Comparison of ENCODE assay signal across 8 cellular contexts in genomic region chr12:55715169-55715764, GRCh38. TPM values are rescaled to one million over a fixed set of nuclear protein-coding genes. Genes with fewer than 3 reads are reported as not detected.
DNase-seq lines count a peak whose midpoint lies in the region; ATAC-seq and TF ChIP-seq lines count a peak whose summit lies in the region.

No MANE protein-coding gene starts in this region.

- H3K4me3 ChIP-seq in fibroblast of villous mesenchyme (ENCODE audit: low read depth, low read length), result peak overlapping the region; percentile 93
- H3K4me3 ChIP-seq in skeletal muscle satellite cell (ENCODE audit: low read length), result peak overlapping the region; percentile 77

- no peak for TF ChIP-seq CTCF in fibroblast of villous mesenchyme (IDR thresholded peaks at IDR 0.05; ENCODE audit: insufficient read depth, low read depth, low read length)

- no peaks in the 10 kb centered on the region for H3K36me3 ChIP-seq in skeletal muscle satellite cell (ENCODE audit: insufficient read depth, low read length)

- H3K4me1 Mint-ChIP-seq in T-helper 17 cell, result peaks cover 24% of the 10 kb centered on the region

- DNase-seq in T-helper 17 cell, result no peak
- DNase-seq in fibroblast of villous mesenchyme (ENCODE audit: low read depth), result no peak
- DNase-seq in NK-92 (lab: John Stamatoyannopoulos, UW; ENCODE audit: unreplicated experiment), result no peak
- no peak for DNase-seq in NCI-H2081 treated with DMSO at 0.1 percent for 48 hours (lab: John Stamatoyannopoulos, UW)
- DNase-seq in effector CD4-positive, alpha-beta T cell, result no peak
- DNase-seq in NCI-H1105 (lab: John Stamatoyannopoulos, UW), result no peak

- peak overlapping the region; percentile 98 for H3K4me3 Mint-ChIP-seq in T-helper 17 cell

- peak overlapping the region; percentile 89 for H3K4me2 ChIP-seq in skeletal muscle satellite cell (ENCODE audit: low read length)

- no peaks in the 10 kb centered on the region for H3K9me3 ChIP-seq in T-helper 17 cell (ENCODE audit: control insufficient read depth, low read length, poor library complexity, severe bottlenecking)
- no peaks in the 10 kb centered on the region for H3K9me3 ChIP-seq in skeletal muscle satellite cell (replicated peaks; ENCODE audit: low read length)

- peak overlapping the region; percentile 90 for H3K9ac ChIP-seq in skeletal muscle satellite cell (ENCODE audit: low read depth, low read length)

- H3K4me1 ChIP-seq in skeletal muscle satellite cell (ENCODE audit: control insufficient read depth, insufficient read depth, low read length), result peaks cover 71% of the 10 kb centered on the region

- no peaks in the 10 kb centered on the region for H3K36me3 Mint-ChIP-seq in T-helper 17 cell (ENCODE audit: low read depth)

- H3K27me3 Mint-ChIP-seq in T-helper 17 cell, result no peaks in the 10 kb centered on the region

- peak; percentile 4 for ATAC-seq in GM21528 (IDR thresholded peaks at IDR 0.05; ENCODE audit: low FRiP score, unreplicated experiment)
- no peak for ATAC-seq in T-helper 17 cell

- H3K27me3 ChIP-seq in skeletal muscle satellite cell (ENCODE audit: control insufficient read depth, insufficient read depth, low read length), result no peaks in the 10 kb centered on the region

- H3K27ac Mint-ChIP-seq in T-helper 17 cell, result peak overlapping the region; percentile 98

RNA-seq across cellular contexts. Expression of gene BLOC1S1, which starts 0.6 kb away (rescaled TPM):
- total RNA-seq in T-helper 17 cell, result 10 to 100 TPM; 41.1 to 42.0 TPM
- 36.3 and 54.4 TPM in 2 replicates for total RNA-seq in fibroblast of villous mesenchyme
- total RNA-seq in skeletal muscle satellite cell (2012; rRNA removed), result 36.0 and 65.9 TPM in 2 replicates

RNA-seq across cellular contexts. Expression of gene RDH5, which starts 4.9 kb away (rescaled TPM):
- total RNA-seq in T-helper 17 cell, result 10 to 100 TPM; 12.9 to 13.8 TPM
- total RNA-seq in fibroblast of villous mesenchyme, result 3.9 and 6.0 TPM in 2 replicates
- 51.0 and 63.1 TPM in 2 replicates for total RNA-seq in skeletal muscle satellite cell (2012; rRNA removed)

RNA-seq across cellular contexts. Expression of gene ITGA7, which starts 7.6 kb away (rescaled TPM):
- 1 to 10 TPM in 1 of 2 donors, under 1 TPM in 1; 0.70 to 1.4 TPM for total RNA-seq in T-helper 17 cell
- total RNA-seq in fibroblast of villous mesenchyme, result 1.3 TPM in 2 replicates
- 12.4 and 32.1 TPM in 2 replicates for total RNA-seq in skeletal muscle satellite cell (2012; rRNA removed)

RNA-seq across cellular contexts. Expression of gene CD63, which starts 13.5 kb away (rescaled TPM):
- 10 to 100 TPM; 83.3 to 83.9 TPM for total RNA-seq in T-helper 17 cell
- 2,280 and 2,284 TPM in 2 replicates for total RNA-seq in fibroblast of villous mesenchyme
- 1,390 and 1,764 TPM in 2 replicates for total RNA-seq in skeletal muscle satellite cell (2012; rRNA removed)

RNA-seq across cellular contexts. Expression of gene GDF11, which starts 27.7 kb away (rescaled TPM):
- total RNA-seq in T-helper 17 cell (1 to 10 TPM; 6.7 to 9.5 TPM), fibroblast of villous mesenchyme (3.9 and 6.5 TPM in 2 replicates)
- total RNA-seq in skeletal muscle satellite cell (2012; rRNA removed), result 3.3 and 3.7 TPM in 2 replicates
